In genomic region chr1:9376886-9377333, GRCh38 we compare ENCODE assay signal across 13 cellular contexts.
DNase-seq lines count a peak whose midpoint lies in the region; ATAC-seq and TF ChIP-seq lines count a peak whose summit lies in the region.
"Had no signal": no experiment of that assay in that cellular context is flagged by ENCODE, and none has a peak within 500 bp of the region (broad histone marks: within the 10 kb centered on the region; RNA-seq: fewer than 3 reads in every experiment).

No MANE protein-coding gene starts in this region.

- H3K9me3 ChIP-seq in right cardiac atrium (ENCODE audit: control insufficient read depth, low read length) (no peaks in the 10 kb centered on the region), prostate gland (no peaks in the 10 kb centered on the region)

- 33% methylated on average over 17 of the region's 17 CpGs for WGBS in right cardiac atrium
- 70% methylated on average over 16 of the region's 17 CpGs for WGBS in prostate gland

- peak; percentile 70 for DNase-seq in astrocyte of the spinal cord (ENCODE audit: low read depth, low spot score)
- peak; percentile 71 to 90 (median 81) for DNase-seq in right cardiac atrium
- DNase-seq in prostate gland (ENCODE audit: low spot score), result no peak
- no peak for DNase-seq in DMS53 (lab: John Stamatoyannopoulos, UW)
- no peak for DNase-seq in GM10266 (ENCODE audit: extremely low spot score)
- DNase-seq in foreskin melanocyte, result no peak
- DNase-seq: activated CD4-positive, alpha-beta memory T cell treated with anti-CD3 and anti-CD28 coated beads for 36 hours; activated naive CD8-positive, alpha-beta T cell treated with anti-CD3 and anti-CD28 coated beads, Interleukin-2, amount 10 ng/mL, durations not matched to agents 7 days and 5 days; NCI-H1092; NCI-H748 treated with DMSO at 0.1 percent for 48 hours; stimulated activated naive B cell treated with anti-CD40 and anti-IgM and Interleukin-4, amounts not matched to agents 10 μg/mL and 1 μg/mL and 100 μg/mL, for 72 hours had no signal

- H3K36me3 ChIP-seq in ACC112 (ENCODE audit: insufficient read depth, low read length) (no peaks in the 10 kb centered on the region), prostate gland (no peaks in the 10 kb centered on the region)

- H3K4me1 ChIP-seq in ACC112 (ENCODE audit: control insufficient read depth, insufficient read depth, low read length, unreplicated experiment), result peaks cover 17% of the 10 kb centered on the region
- H3K4me1 ChIP-seq in right cardiac atrium (ENCODE audit: control insufficient read depth, insufficient read depth, low read length), result peaks cover 10% of the 10 kb centered on the region
- no peaks in the 10 kb centered on the region for H3K4me1 ChIP-seq in prostate gland (replicated peaks)

- TF ChIP-seq CTCF in astrocyte of the spinal cord (IDR thresholded peaks at IDR 0.05; ENCODE audit: low read depth, low read length) (no peak), prostate gland (IDR thresholded peaks at IDR 0.05) (peak in 1 of 4 experiments; percentile 6), GM10266 (IDR thresholded peaks at IDR 0.05; ENCODE audit: control insufficient read depth, insufficient read depth, low read depth, missing control alignments) (no peak)

- H3K4me3 ChIP-seq in ACC112 (ENCODE audit: low read depth, low read length) (peak overlapping the region; percentile 50), astrocyte of the spinal cord (ENCODE audit: low read depth, low read length) (no peak overlapping the region), right cardiac atrium (ENCODE audit: low read length) (no peak overlapping the region), prostate gland (no peak overlapping the region)

- intact Hi-C loops in right cardiac atrium (cut with DNase I) (no loop called here), prostate gland (cut with DNase I) (loop anchor here (5.0 kb wide), 1 partner anchor 50 kb away; no protein-coding TSS in a partner anchor)

- no peak for TF ChIP-seq POLR2A in prostate gland (IDR thresholded peaks at IDR 0.05)

- H3K27me3 ChIP-seq in ACC112 (ENCODE audit: insufficient read depth, low read length), result no peaks in the 10 kb centered on the region
- no peaks in the 10 kb centered on the region for H3K27me3 ChIP-seq in right cardiac atrium (ENCODE audit: control insufficient read depth, insufficient read depth)
- H3K27me3 ChIP-seq in prostate gland (replicated peaks; ENCODE audit: insufficient read depth), result no peaks in the 10 kb centered on the region

- in situ Hi-C loops in astrocyte of the spinal cord (cut with HindIII; ENCODE audit: low sequenced_read_pairs), result no loop called here

- peak; percentile 78 to 90 for ATAC-seq in right cardiac atrium
- no peak for ATAC-seq in HG03108 (IDR thresholded peaks at IDR 0.05; ENCODE audit: unreplicated experiment)
- ATAC-seq: stimulated activated naive B cell treated with anti-CD40 and anti-IgM and Interleukin-4, amounts not matched to agents 10 μg/mL and 1 μg/mL and 100 μg/mL, for 72 hours had no signal

- no peaks in the 10 kb centered on the region for H3K79me2 ChIP-seq in ACC112 (ENCODE audit: control insufficient read depth, insufficient read depth, low read length, unreplicated experiment)

- peak overlapping the region; percentile 43 for H2AFZ ChIP-seq in ACC112 (ENCODE audit: low read length, unreplicated experiment)

- peak overlapping the region; percentile 25 for H3K27ac ChIP-seq in ACC112 (ENCODE audit: low read depth, low read length)
- peak overlapping the region; percentile 87 for H3K27ac ChIP-seq in right cardiac atrium (ENCODE audit: low read length)
- H3K27ac ChIP-seq in prostate gland, result peak overlapping the region; percentile 62 to 67

Comparison
In these comparisons a context has a peak if more than half of its experiments do, and no peak if none do; other contexts are left out.
1. H3K27ac ChIP-seq: peak in every context shown above with its lines; median percentile 87 in right cardiac atrium; 64 in prostate gland; 25 in ACC112.
2. DNase-seq: peak in astrocyte of the spinal cord (single experiment) and right cardiac atrium (3 of 3); none in prostate gland (single experiment), DMS53 (single experiment), GM10266 (single experiment) and foreskin melanocyte (single experiment).